1 cellular context compared by ENCODE assay signal in genomic region chr18:49071776-49072175, GRCh38.
TF ChIP-seq lines count a peak whose summit lies in the region.

No MANE protein-coding gene starts in this region.

TF ChIP-seq in K562, 482 proteins besides CTCF, POLR2A, EP300 and RAD21 (continued from another document):
- TF ChIP-seq, protein P1, sequence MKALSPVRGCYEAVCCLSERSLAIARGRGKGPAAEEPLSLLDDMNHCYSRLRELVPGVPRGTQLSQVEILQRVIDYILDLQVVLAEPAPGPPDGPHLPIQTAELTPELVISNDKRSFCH (CRISPR knock-in tag; IDR thresholded peaks at IDR 0.05) = no peak
- TF ChIP-seq, protein P1 (tag; IDR thresholded peaks at IDR 0.05) = no peak
- TF ChIP-seq, protein P2, sequence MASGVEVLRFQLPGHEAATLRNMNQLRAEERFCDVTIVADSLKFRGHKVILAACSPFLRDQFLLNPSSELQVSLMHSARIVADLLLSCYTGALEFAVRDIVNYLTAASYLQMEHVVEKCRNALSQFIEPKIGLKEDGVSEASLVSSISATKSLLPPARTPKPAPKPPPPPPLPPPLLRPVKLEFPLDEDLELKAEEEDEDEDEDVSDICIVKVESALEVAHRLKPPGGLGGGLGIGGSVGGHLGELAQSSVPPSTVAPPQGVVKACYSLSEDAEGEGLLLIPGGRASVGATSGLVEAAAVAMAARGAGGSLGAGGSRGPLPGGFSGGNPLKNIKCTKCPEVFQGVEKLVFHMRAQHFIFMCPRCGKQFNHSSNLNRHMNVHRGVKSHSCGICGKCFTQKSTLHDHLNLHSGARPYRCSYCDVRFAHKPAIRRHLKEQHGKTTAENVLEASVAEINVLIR (CRISPR knock-in tag; IDR thresholded peaks at IDR 0.05) = no peak
- TF ChIP-seq RBM22 (IDR thresholded peaks at IDR 0.05; ENCODE audit: low read depth, low read length, poor library complexity, severe bottlenecking) (no peak), CAMTA2 (CRISPR knock-in tag; conservative IDR thresholded peaks at IDR 0.05) (no peak), EZH2 (IDR thresholded peaks at IDR 0.05; ENCODE audit: borderline replicate concordance, low read depth, low read length) (no peak), SRSF3 (IDR thresholded peaks at IDR 0.05; ENCODE audit: insufficient read depth, low read length) (no peak), GMEB1 (CRISPR knock-in tag; IDR thresholded peaks at IDR 0.05) (no peak), FOXK2 (conservative IDR thresholded peaks at IDR 0.05 in 1 of 2, IDR thresholded peaks at IDR 0.05 in 1 of 2; ENCODE audit: low read depth in 2 of 2) (no peak), GATAD2B (IDR thresholded peaks at IDR 0.05; ENCODE audit: borderline replicate concordance) (no peak), ZBTB2 (IDR thresholded peaks at IDR 0.05) (no peak), KAT8 (IDR thresholded peaks at IDR 0.05; ENCODE audit: low read depth) (no peak), MYBL2 (IDR thresholded peaks at IDR 0.05; ENCODE audit: low read depth) (no peak), MYBL2 (CRISPR knock-in tag; IDR thresholded peaks at IDR 0.05; ENCODE audit: borderline replicate concordance) (no peak), MCM2 (IDR thresholded peaks at IDR 0.05; ENCODE audit: low read depth) (no peak), BHLHE40 (IDR thresholded peaks at IDR 0.05; ENCODE audit: low read length) (no peak)
- TF ChIP-seq, protein P3, sequence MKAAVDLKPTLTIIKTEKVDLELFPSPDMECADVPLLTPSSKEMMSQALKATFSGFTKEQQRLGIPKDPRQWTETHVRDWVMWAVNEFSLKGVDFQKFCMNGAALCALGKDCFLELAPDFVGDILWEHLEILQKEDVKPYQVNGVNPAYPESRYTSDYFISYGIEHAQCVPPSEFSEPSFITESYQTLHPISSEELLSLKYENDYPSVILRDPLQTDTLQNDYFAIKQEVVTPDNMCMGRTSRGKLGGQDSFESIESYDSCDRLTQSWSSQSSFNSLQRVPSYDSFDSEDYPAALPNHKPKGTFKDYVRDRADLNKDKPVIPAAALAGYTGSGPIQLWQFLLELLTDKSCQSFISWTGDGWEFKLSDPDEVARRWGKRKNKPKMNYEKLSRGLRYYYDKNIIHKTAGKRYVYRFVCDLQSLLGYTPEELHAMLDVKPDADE (conservative IDR thresholded peaks at IDR 0.05; ENCODE audit: control insufficient read depth, low read depth, low read length) = no peak
TF ChIP-seq in K562: peak in this region for 0.
